Comparison of ENCODE assay signal across 9 cellular contexts in genomic region chr13:24267283-24267682, GRCh38. TPM values are rescaled to one million over a fixed set of nuclear protein-coding genes. Genes with fewer than 3 reads are reported as not detected.
A peak's percentile ranks its signal among the peaks of the same experiment; 100 is the strongest.
DNase-seq lines count a peak whose midpoint lies in the region; ATAC-seq and TF ChIP-seq lines count a peak whose summit lies in the region.
"Had no signal": no experiment of that assay in that cellular context is flagged by ENCODE, and none has a peak within 500 bp of the region (broad histone marks: within the 10 kb centered on the region; RNA-seq: fewer than 3 reads in every experiment).

No MANE protein-coding gene starts in this region.

- H3K9me3 Mint-ChIP-seq in CD4-positive, CD25-positive, alpha-beta regulatory T cell = no peaks in the 10 kb centered on the region
- no peaks in the 10 kb centered on the region for H3K9me3 Mint-ChIP-seq in T-cell

- peak overlapping the region; percentile 95 to 99 (median 97) for H3K27ac Mint-ChIP-seq in CD4-positive, CD25-positive, alpha-beta regulatory T cell
- H3K27ac Mint-ChIP-seq in T-cell = peak overlapping the region; percentile 96 to 99

- no peak for ATAC-seq in CD4-positive, CD25-positive, alpha-beta regulatory T cell (ENCODE audit: low read depth in 2 of 2)
- ATAC-seq in T-cell (replicated peaks in 1 of 4) = no peak
- no peak for ATAC-seq in gastrocnemius medialis
- no peak for ATAC-seq in GM21786 (IDR thresholded peaks at IDR 0.05; ENCODE audit: unreplicated experiment)
- ATAC-seq in GM21381 (IDR thresholded peaks at IDR 0.05; ENCODE audit: unreplicated experiment) = no peak

- intact Hi-C loops in esophagus muscularis mucosa (cut with DNase I) (no loop called here), gastrocnemius medialis (cut with DNase I; ENCODE audit: low total_unique reads) (no loop called here)

- TF ChIP-seq CTCF in esophagus muscularis mucosa (IDR thresholded peaks at IDR 0.05) = no peak
- TF ChIP-seq CTCF in gastrocnemius medialis (IDR thresholded peaks at IDR 0.05 in 4 of 5, conservative IDR thresholded peaks at IDR 0.05 in 1 of 5) = no peak

- 62% methylated on average over 3 of the region's 3 CpGs for WGBS in esophagus muscularis mucosa

- H3K36me3 Mint-ChIP-seq in CD4-positive, CD25-positive, alpha-beta regulatory T cell = peaks cover 14% of the 10 kb centered on the region
- peaks cover 7% of the 10 kb centered on the region for H3K36me3 Mint-ChIP-seq in T-cell

- no peaks in the 10 kb centered on the region for H3K9me3 ChIP-seq in CD4-positive, CD25-positive, alpha-beta regulatory T cell (ENCODE audit: control insufficient read depth in 2 of 2, low read length in 2 of 2)
- no peaks in the 10 kb centered on the region for H3K9me3 ChIP-seq in esophagus muscularis mucosa
- no peaks in the 10 kb centered on the region for H3K9me3 ChIP-seq in gastrocnemius medialis

- H3K4me1 Mint-ChIP-seq in CD4-positive, CD25-positive, alpha-beta regulatory T cell = peaks cover 47 to 94% (median 81%) of the 10 kb centered on the region in 4 donors
- H3K4me1 Mint-ChIP-seq in T-cell = peaks cover 90 to 98% (median 94%) of the 10 kb centered on the region in 3 donors

- DNase-seq in CD4-positive, CD25-positive, alpha-beta regulatory T cell = peak in 2 of 3 donors; percentile 64 to 89
- peak in 6 of 34 experiments; percentile 22 to 30 (median 26) for DNase-seq in T-cell
- DNase-seq in esophagus muscularis mucosa (ENCODE audit: extremely low spot score) = no peak
- no peak for DNase-seq in gastrocnemius medialis
- DNase-seq in stimulated activated naive CD4-positive, alpha-beta T cell treated with Interleukin-2 at 50 U/mL for 16 hours (lab: John Stamatoyannopoulos, UW) = no peak
- no peak for DNase-seq in glomerular visceral epithelial cell (ENCODE audit: extremely low spot score)
- DNase-seq: NCI-H2227 treated with DMSO at 0.1 percent for 48 hours had no signal

- peak overlapping the region; percentile 96 for H3K27ac ChIP-seq in CD4-positive, CD25-positive, alpha-beta regulatory T cell (ENCODE audit: insufficient read depth, low read length, poor library complexity, severe bottlenecking)
- H3K27ac ChIP-seq in esophagus muscularis mucosa (replicated peaks in 1 of 4) = peak overlapping the region; percentile 33 to 58 (median 54)
- peak overlapping the region; percentile 30 to 64 (median 46) for H3K27ac ChIP-seq in gastrocnemius medialis

- H3K27me3 ChIP-seq in CD4-positive, CD25-positive, alpha-beta regulatory T cell (ENCODE audit: control insufficient read depth, insufficient read depth, low read length) = no peaks in the 10 kb centered on the region
- no peaks in the 10 kb centered on the region for H3K27me3 ChIP-seq in esophagus muscularis mucosa
- no peaks in the 10 kb centered on the region for H3K27me3 ChIP-seq in gastrocnemius medialis

- H3K4me1 ChIP-seq in CD4-positive, CD25-positive, alpha-beta regulatory T cell (ENCODE audit: control insufficient read depth, insufficient read depth, low read length, poor library complexity, severe bottlenecking) = peaks cover 99% of the 10 kb centered on the region
- H3K4me1 ChIP-seq in esophagus muscularis mucosa (peaks cover 26 to 45% (median 34%) of the 10 kb centered on the region in 4 donors), gastrocnemius medialis (peaks cover 5 to 17% of the 10 kb centered on the region in 2 donors)

- H3K4me3 ChIP-seq in CD4-positive, CD25-positive, alpha-beta regulatory T cell (ENCODE audit: low read depth, low read length) = peak overlapping the region; percentile 85
- H3K4me3 ChIP-seq in esophagus muscularis mucosa = peak overlapping the region in 3 of 4 donors; percentile 6 to 32 (median 14)
- peak overlapping the region in 3 of 4 donors; percentile 2 to 14 (median 8) for H3K4me3 ChIP-seq in gastrocnemius medialis

- H3K27me3 Mint-ChIP-seq in CD4-positive, CD25-positive, alpha-beta regulatory T cell = no peaks in the 10 kb centered on the region
- no peaks in the 10 kb centered on the region for H3K27me3 Mint-ChIP-seq in T-cell

- TF ChIP-seq POLR2A in esophagus muscularis mucosa (IDR thresholded peaks at IDR 0.05; ENCODE audit: low read depth) = no peak
- no peak for TF ChIP-seq POLR2A in gastrocnemius medialis (IDR thresholded peaks at IDR 0.05)

- H3K36me3 ChIP-seq in CD4-positive, CD25-positive, alpha-beta regulatory T cell (ENCODE audit: control insufficient read depth, insufficient read depth, low read length) = peaks cover 2% of the 10 kb centered on the region
- no peaks in the 10 kb centered on the region for H3K36me3 ChIP-seq in esophagus muscularis mucosa
- H3K36me3 ChIP-seq in gastrocnemius medialis = no peaks in the 10 kb centered on the region

- POLR2A ChIA-PET in T-cell (lab: Charles Lee) = interaction anchor here (1.1 to 4.6 kb wide), 2 partner anchors 12 to 16 kb away, joined by 3 to 52 read pairs; no protein-coding TSS in a partner anchor

- CTCF ChIA-PET in T-cell (lab: Charles Lee) = interaction anchor here (0.8 kb wide), 2 partner anchors 9 to 22 kb away, joined by 3 to 4 read pairs; no protein-coding TSS in a partner anchor

- no peak for TF ChIP-seq EP300 in esophagus muscularis mucosa (IDR thresholded peaks at IDR 0.05)

- peak overlapping the region; percentile 86 to 92 (median 90) for H3K4me3 Mint-ChIP-seq in CD4-positive, CD25-positive, alpha-beta regulatory T cell
- peak overlapping the region; percentile 77 to 94 (median 85) for H3K4me3 Mint-ChIP-seq in T-cell

- in situ Hi-C loops in gastrocnemius medialis (cut with MboI; ENCODE audit: low sequenced_read_pairs in 4 of 4) = no loop called here

RNA-seq across cellular contexts. Expression of gene C1QTNF9, which starts 42.1 kb away (rescaled TPM):
- total RNA-seq in CD4-positive, CD25-positive, alpha-beta regulatory T cell = 0.20 TPM
- polyA plus RNA-seq in CD4-positive, CD25-positive, alpha-beta regulatory T cell = not detected
- total RNA-seq in T-cell (under 1 TPM in 1 of 5 donors, not detected in 4; 0.23 TPM), esophagus muscularis mucosa (1 to 10 TPM in 1 of 4 donors, under 1 TPM in 3; 0.32 to 2.0 (median 0.91) TPM), gastrocnemius medialis (1 to 10 TPM; 1.0 to 2.1 (median 1.5) TPM)

Comparison
In these comparisons a context has a peak if more than half of its experiments do, and no peak if none do; other contexts are left out.
1. DNase-seq: peak in CD4-positive, CD25-positive, alpha-beta regulatory T cell (2 of 3); none in esophagus muscularis mucosa (single experiment), gastrocnemius medialis (0 of 2), stimulated activated naive CD4-positive, alpha-beta T cell treated with Interleukin-2 at 50 U/mL for 16 hours (single experiment) and glomerular visceral epithelial cell (single experiment).
2. H3K4me3 ChIP-seq: peak in every context shown above with its lines; median percentile 85 in CD4-positive, CD25-positive, alpha-beta regulatory T cell; 14 in esophagus muscularis mucosa; 8 in gastrocnemius medialis.
3. Peak in every context shown above with its lines, with median percentiles within 50 percentile points of each other: H3K27ac ChIP-seq.